ENCODE assay signal across 40 cellular contexts in the genomic region with DNA sequence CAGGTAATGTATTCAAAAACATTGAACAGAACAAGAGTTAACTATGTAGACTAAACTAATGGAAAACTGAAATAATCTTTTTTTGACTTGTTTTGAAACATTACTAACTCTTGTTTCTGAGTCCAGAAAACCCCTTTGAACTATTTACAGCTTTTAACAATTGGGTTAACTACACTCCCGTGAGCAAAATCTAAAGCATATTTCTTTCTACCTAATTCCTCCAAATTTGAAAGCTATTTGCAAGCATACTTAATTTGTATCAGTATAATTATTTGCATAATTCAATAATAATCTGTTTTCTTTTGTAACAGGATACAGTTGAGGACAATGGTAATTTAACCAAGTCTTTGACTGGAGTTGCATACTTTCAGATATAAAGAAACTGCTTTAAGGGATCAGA.
"Had no signal": no experiment of that assay in that cellular context is flagged by ENCODE, and none has a peak within 500 bp of the region (broad histone marks: within the 10 kb centered on the region; RNA-seq: fewer than 3 reads in every experiment).

No MANE protein-coding gene starts in this region.

- H3K4me3 Mint-ChIP-seq: activated naive CD4-positive, alpha-beta T cell treated with anti-CD3 and anti-CD28 coated beads for 36 hours; activated naive CD4-positive, alpha-beta T cell treated with anti-CD3 and anti-CD28 coated beads, Interleukin-2, amount 10 ng/mL, durations not matched to agents 7 days and 5 days; activated naive CD4-positive, alpha-beta T cell treated with anti-CD3 and anti-CD28 coated beads, Interleukin-2, amount 50 U/mL, for 24 hours; activated naive CD8-positive, alpha-beta T cell; activated naive CD8-positive, alpha-beta T cell treated with anti-CD3 and anti-CD28 coated beads for 36 hours; activated naive CD8-positive, alpha-beta T cell treated with anti-CD3 and anti-CD28 coated beads, Interleukin-2, amount 10 ng/mL, durations not matched to agents 7 days and 5 days; activated naive CD8-positive, alpha-beta T cell treated with anti-CD3 and anti-CD28 coated beads, Interleukin-2, amount 50 U/mL, for 24 hours; activated T-cell treated with anti-CD3 and anti-CD28 coated beads, Interleukin-2, amount 50 U/mL, for 24 hours; activated T-cell treated with anti-CD3 and anti-CD28 coated beads, Interleukin-2, amount 50 U/mL, for 4 hours; activated T-cell treated with anti-CD3 and anti-CD28 coated beads, Interleukin-2, amount 50 U/mL, for 72 hours; activated T-helper 1 cell treated with anti-CD3 and anti-CD28 coated beads, Interleukin-12 subunit alpha, Interleukin-12 subunit beta, Interleukin-2, Interleukin-4 antibody, amounts not matched to agents 30 ng/mL and 10 ng/mL and 1 ng/mL, durations not matched to agents 14 hours and 24 hours and 36 hours; activated T-helper 17 cell treated with anti-CD3 and anti-CD28 coated beads, Interleukin-2, amount 50 U/mL, for 72 hours; brain; central memory CD8-positive, alpha-beta T cell had no signal

- H3K4me3 ChIP-seq: adrenal gland, ascending aorta, body of pancreas, breast epithelium, cardiac muscle cell had no signal

- DNase-seq: activated effector memory CD4-positive, alpha-beta T cell treated with anti-CD3 and anti-CD28 coated beads, Interleukin-2, amount 50 U/mL, for 16 hours; activated effector memory CD4-positive, alpha-beta T cell treated with Interleukin-2 at 50 U/mL for 16 hours; activated gamma-delta T cell; activated gamma-delta T cell treated with Interleukin-2 at 50 U/mL for 16 hours; activated naive CD4-positive, alpha-beta T cell; activated naive CD4-positive, alpha-beta T cell treated with anti-CD3 and anti-CD28 coated beads for 36 hours; activated naive CD4-positive, alpha-beta T cell treated with anti-CD3 and anti-CD28 coated beads, Interleukin-2, amount 10 ng/mL, durations not matched to agents 7 days and 5 days; activated naive CD4-positive, alpha-beta T cell treated with anti-CD3 and anti-CD28 coated beads, Interleukin-2, amount 50 U/mL, for 16 hours; activated naive CD4-positive, alpha-beta T cell treated with Interleukin-2 at 50 U/mL for 16 hours; activated naive CD8-positive, alpha-beta T cell treated with anti-CD3 and anti-CD28 coated beads for 36 hours; activated naive CD8-positive, alpha-beta T cell treated with anti-CD3 and anti-CD28 coated beads, Interleukin-2, amount 10 ng/mL, durations not matched to agents 7 days and 5 days; activated naive CD8-positive, alpha-beta T cell treated with anti-CD3 and anti-CD28 coated beads, Interleukin-2, amount 50 U/mL, for 24 hours; activated T-cell treated with anti-CD3 and anti-CD28 coated beads, Interleukin-2, amount 50 U/mL, for 1 hour; activated T-cell treated with anti-CD3 and anti-CD28 coated beads, Interleukin-2, amount 50 U/mL, for 24 hours; activated T-cell treated with anti-CD3 and anti-CD28 coated beads, Interleukin-2, amount 50 U/mL, for 4 hours; activated T-cell treated with anti-CD3 and anti-CD28 coated beads, Interleukin-2, amount 50 U/mL, for 48 hours; activated T-cell treated with anti-CD3 and anti-CD28 coated beads, Interleukin-2, amount 50 U/mL, for 72 hours; adrenal gland; amniotic stem cell; amygdala; anterior cingulate cortex; aorta; body of pancreas; brain microvascular endothelial cell; caudate nucleus; central memory CD4-positive, alpha-beta T cell; cerebellar nuclear complex had no signal

- H3K27me3 ChIP-seq: adrenal gland, ascending aorta, body of pancreas, brain microvascular endothelial cell, breast epithelium, cardiac muscle cell had no signal

- ATAC-seq: activated naive CD4-positive, alpha-beta T cell treated with anti-CD3 and anti-CD28 coated beads, Interleukin-2, amount 50 U/mL, for 72 hours; activated naive CD8-positive, alpha-beta T cell treated with anti-CD3 and anti-CD28 coated beads, Interleukin-2, amount 50 U/mL, for 24 hours; activated T-cell treated with anti-CD3 and anti-CD28 coated beads, Interleukin-2, amount 50 U/mL, for 4 hours; activated T-cell treated with anti-CD3 and anti-CD28 coated beads, Interleukin-2, amount 50 U/mL, for 72 hours; activated T-helper 17 cell treated with anti-CD3 and anti-CD28 coated beads, Interleukin-2, amount 50 U/mL, for 72 hours; body of pancreas had no signal

- H3K4me1 ChIP-seq: adrenal gland, ascending aorta, breast epithelium had no signal

- H3K27ac Mint-ChIP-seq: activated naive CD4-positive, alpha-beta T cell treated with anti-CD3 and anti-CD28 coated beads for 36 hours; activated naive CD4-positive, alpha-beta T cell treated with anti-CD3 and anti-CD28 coated beads, Interleukin-2, amount 10 ng/mL, durations not matched to agents 7 days and 5 days; activated naive CD4-positive, alpha-beta T cell treated with anti-CD3 and anti-CD28 coated beads, Interleukin-2, amount 50 U/mL, for 24 hours; activated naive CD4-positive, alpha-beta T cell treated with anti-CD3 and anti-CD28 coated beads, Interleukin-2, amount 50 U/mL, for 72 hours; activated naive CD8-positive, alpha-beta T cell; activated naive CD8-positive, alpha-beta T cell treated with anti-CD3 and anti-CD28 coated beads for 36 hours; activated naive CD8-positive, alpha-beta T cell treated with anti-CD3 and anti-CD28 coated beads, Interleukin-2, amount 10 ng/mL, durations not matched to agents 7 days and 5 days; activated naive CD8-positive, alpha-beta T cell treated with anti-CD3 and anti-CD28 coated beads, Interleukin-2, amount 50 U/mL, for 24 hours; activated T-cell treated with anti-CD3 and anti-CD28 coated beads, Interleukin-2, amount 50 U/mL, for 24 hours; activated T-cell treated with anti-CD3 and anti-CD28 coated beads, Interleukin-2, amount 50 U/mL, for 72 hours; activated T-helper 1 cell treated with anti-CD3 and anti-CD28 coated beads, Interleukin-12 subunit alpha, Interleukin-12 subunit beta, Interleukin-2, Interleukin-4 antibody, amounts not matched to agents 30 ng/mL and 10 ng/mL and 1 ng/mL, durations not matched to agents 14 hours and 24 hours and 36 hours; activated T-helper 17 cell treated with anti-CD3 and anti-CD28 coated beads, Interleukin-2, amount 50 U/mL, for 72 hours; activated T-helper 2 cell treated with anti-CD3 and anti-CD28 coated beads, Interferon-gamma antibody, Interleukin-2, Interleukin-4, amounts not matched to agents 10 μg/mL and 5 μg/mL and 100 μg/mL, durations not matched to agents 14 hours and 24 hours and 36 hours; brain had no signal

- H3K4me1 Mint-ChIP-seq: activated naive CD4-positive, alpha-beta T cell treated with anti-CD3 and anti-CD28 coated beads, Interleukin-2, amount 10 ng/mL, durations not matched to agents 7 days and 5 days; activated naive CD4-positive, alpha-beta T cell treated with anti-CD3 and anti-CD28 coated beads, Interleukin-2, amount 50 U/mL, for 24 hours; activated naive CD8-positive, alpha-beta T cell treated with anti-CD3 and anti-CD28 coated beads for 36 hours; activated naive CD8-positive, alpha-beta T cell treated with anti-CD3 and anti-CD28 coated beads, Interleukin-2, amount 10 ng/mL, durations not matched to agents 7 days and 5 days; activated naive CD8-positive, alpha-beta T cell treated with anti-CD3 and anti-CD28 coated beads, Interleukin-2, amount 50 U/mL, for 24 hours; activated T-helper 17 cell treated with anti-CD3 and anti-CD28 coated beads, Interleukin-2, amount 50 U/mL, for 72 hours; brain; central memory CD8-positive, alpha-beta T cell had no signal

- H3K36me3 Mint-ChIP-seq: activated naive CD4-positive, alpha-beta T cell treated with anti-CD3 and anti-CD28 coated beads, Interleukin-2, amount 10 ng/mL, durations not matched to agents 7 days and 5 days; activated naive CD4-positive, alpha-beta T cell treated with anti-CD3 and anti-CD28 coated beads, Interleukin-2, amount 50 U/mL, for 24 hours; activated naive CD4-positive, alpha-beta T cell treated with anti-CD3 and anti-CD28 coated beads, Interleukin-2, amount 50 U/mL, for 72 hours; activated naive CD8-positive, alpha-beta T cell; activated naive CD8-positive, alpha-beta T cell treated with anti-CD3 and anti-CD28 coated beads for 36 hours; activated naive CD8-positive, alpha-beta T cell treated with anti-CD3 and anti-CD28 coated beads, Interleukin-2, amount 10 ng/mL, durations not matched to agents 7 days and 5 days; brain had no signal

- H3K27ac ChIP-seq: adrenal gland, ascending aorta, body of pancreas, brain microvascular endothelial cell, breast epithelium, cardiac muscle cell had no signal

- H3K9me3 Mint-ChIP-seq: activated naive CD4-positive, alpha-beta T cell treated with anti-CD3 and anti-CD28 coated beads, Interleukin-2, amount 10 ng/mL, durations not matched to agents 7 days and 5 days; activated naive CD4-positive, alpha-beta T cell treated with anti-CD3 and anti-CD28 coated beads, Interleukin-2, amount 50 U/mL, for 24 hours; activated naive CD4-positive, alpha-beta T cell treated with anti-CD3 and anti-CD28 coated beads, Interleukin-2, amount 50 U/mL, for 72 hours; activated naive CD8-positive, alpha-beta T cell treated with anti-CD3 and anti-CD28 coated beads for 36 hours; activated naive CD8-positive, alpha-beta T cell treated with anti-CD3 and anti-CD28 coated beads, Interleukin-2, amount 10 ng/mL, durations not matched to agents 7 days and 5 days; activated naive CD8-positive, alpha-beta T cell treated with anti-CD3 and anti-CD28 coated beads, Interleukin-2, amount 50 U/mL, for 24 hours; activated T-cell treated with anti-CD3 and anti-CD28 coated beads, Interleukin-2, amount 50 U/mL, for 24 hours; activated T-cell treated with anti-CD3 and anti-CD28 coated beads, Interleukin-2, amount 50 U/mL, for 4 hours; activated T-helper 1 cell treated with anti-CD3 and anti-CD28 coated beads, Interleukin-12 subunit alpha, Interleukin-12 subunit beta, Interleukin-2, Interleukin-4 antibody, amounts not matched to agents 30 ng/mL and 10 ng/mL and 1 ng/mL, durations not matched to agents 14 hours and 24 hours and 36 hours; activated T-helper 17 cell treated with anti-CD3 and anti-CD28 coated beads, Interleukin-2, amount 50 U/mL, for 72 hours; activated T-helper 2 cell treated with anti-CD3 and anti-CD28 coated beads, Interferon-gamma antibody, Interleukin-2, Interleukin-4, amounts not matched to agents 10 μg/mL and 5 μg/mL and 100 μg/mL, durations not matched to agents 14 hours and 24 hours and 36 hours; central memory CD8-positive, alpha-beta T cell had no signal

- H3K36me3 ChIP-seq: adrenal gland, ascending aorta, brain microvascular endothelial cell, breast epithelium, cardiac muscle cell had no signal

- H3K9me3 ChIP-seq: adrenal gland, ascending aorta, body of pancreas, breast epithelium had no signal

- FAIRE-seq: astrocyte, bronchial epithelial cell had no signal

- H3K27me3 Mint-ChIP-seq: activated naive CD4-positive, alpha-beta T cell treated with anti-CD3 and anti-CD28 coated beads, Interleukin-2, amount 50 U/mL, for 24 hours; activated naive CD8-positive, alpha-beta T cell; activated naive CD8-positive, alpha-beta T cell treated with anti-CD3 and anti-CD28 coated beads for 36 hours; activated naive CD8-positive, alpha-beta T cell treated with anti-CD3 and anti-CD28 coated beads, Interleukin-2, amount 50 U/mL, for 24 hours; activated T-helper 17 cell treated with anti-CD3 and anti-CD28 coated beads, Interleukin-2, amount 50 U/mL, for 72 hours; brain; central memory CD8-positive, alpha-beta T cell had no signal
